ENCODE assay signal across 22 cellular contexts in the genomic region with DNA sequence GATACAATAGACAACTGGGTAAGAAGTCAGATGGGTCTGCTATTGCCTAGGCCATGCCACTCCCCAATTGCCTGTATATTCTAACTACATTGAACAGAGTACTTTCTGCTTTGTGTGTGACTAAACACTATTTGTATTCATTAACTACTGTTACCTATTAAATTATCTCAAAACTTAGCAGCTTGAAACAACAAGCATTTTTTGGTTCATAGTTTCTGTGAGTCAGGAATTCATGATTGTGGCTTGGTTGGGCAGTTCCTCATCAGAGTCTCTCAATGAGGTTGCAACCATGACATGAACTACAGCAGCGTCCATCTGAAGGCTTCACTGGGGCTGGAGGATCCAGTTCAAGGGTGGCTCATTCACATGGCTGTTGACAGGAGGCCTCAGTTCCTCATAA.
DNase-seq lines count a peak whose midpoint lies in the region; ATAC-seq and TF ChIP-seq lines count a peak whose summit lies in the region.
"Had no signal": no experiment of that assay in that cellular context is flagged by ENCODE, and none has a peak within 500 bp of the region (broad histone marks: within the 10 kb centered on the region; RNA-seq: fewer than 3 reads in every experiment).

No MANE protein-coding gene starts in this region.

- no peak overlapping the region for H3K23ac ChIP-seq in trophoblast cell (ENCODE audit: low read length)

- H3K4me1 ChIP-seq in trophoblast cell (ENCODE audit: control insufficient read depth in 1 of 2, insufficient read depth in 2 of 2, low read length in 2 of 2) (no peaks in the 10 kb centered on the region), gastroesophageal sphincter (no peaks in the 10 kb centered on the region)
- H3K4me1 ChIP-seq: A549 had no signal

- no peak overlapping the region for H2BK5ac ChIP-seq in trophoblast cell (ENCODE audit: low read depth, low read length, poor library complexity)

- H3K4me3 ChIP-seq in NB4 (ENCODE audit: low read depth, low read length) (no peak overlapping the region), epithelial cell of proximal tubule (ENCODE audit: low read depth, low read length) (no peak overlapping the region), trophoblast cell (ENCODE audit: low read depth, low read length) (no peak overlapping the region), gastroesophageal sphincter (no peak overlapping the region)
- H3K4me3 ChIP-seq: A549 had no signal

- in situ Hi-C loops in Caki2 (cut with HindIII; ENCODE audit: low pct_unique_long_range_greater_than_20kb, low sequenced_read_pairs) = no loop called here

- H3K4me2 ChIP-seq in trophoblast cell (ENCODE audit: low read length) = no peak overlapping the region
- H3K4me2 ChIP-seq: A549 had no signal

- H3K9me3 ChIP-seq in trophoblast cell (ENCODE audit: insufficient read depth, low read depth, low read length) = no peaks in the 10 kb centered on the region
- peaks cover 0 to 9% (median 0%) of the 10 kb centered on the region in 3 donors for H3K9me3 ChIP-seq in gastroesophageal sphincter
- H3K9me3 ChIP-seq: A549 had no signal

- H3K27me3 ChIP-seq in trophoblast cell (ENCODE audit: insufficient read depth, low read length) (no peaks in the 10 kb centered on the region), gastroesophageal sphincter (peaks cover 13% of the 10 kb centered on the region)

- H2AK5ac ChIP-seq in trophoblast cell (ENCODE audit: low read length) = peak overlapping the region; percentile 39

- no CpG with 5 or more reads among the region's 1 CpG for WGBS in trophoblast cell (ENCODE audit: extremely low coverage, insufficient coverage, insufficient read length)
- 71% methylated on average over 1 of the region's 1 CpG; no CpG with 5 or more reads in 1 of the 2 donors for WGBS in gastroesophageal sphincter (ENCODE audit: low coverage in 1 of 2), 2 donors

- no peak overlapping the region for H3K27ac ChIP-seq in trophoblast cell (ENCODE audit: low read depth, low read length)
- no peak overlapping the region for H3K27ac ChIP-seq in gastroesophageal sphincter
- H3K27ac ChIP-seq: A549, C4-2B, RWPE1 had no signal

- DNase-seq in Caki2 (ENCODE audit: low read depth) = peak; percentile 71
- peak; percentile 7 for DNase-seq in NB4 (ENCODE audit: low read depth)
- peak; percentile 69 for DNase-seq in epithelial cell of proximal tubule (ENCODE audit: low read depth)
- peak in 1 of 2 donors; percentile 27 for DNase-seq in trophoblast cell
- DNase-seq in activated effector memory CD4-positive, alpha-beta T cell treated with anti-CD3 and anti-CD28 coated beads, Interleukin-2, amount 50 U/mL, for 16 hours = no peak
- no peak for DNase-seq in activated naive CD4-positive, alpha-beta T cell (lab: John Stamatoyannopoulos, UW)
- DNase-seq: CD8-positive, alpha-beta T cell; DMS153; DND-41; H7; NCI-H1105 treated with DMSO at 0.1 percent for 48 hours; NCI-H146; NCI-H1930; NCI-H2107; NCI-H524; NCI-H748 treated with DMSO at 0.1 percent for 48 hours; SHP77 had no signal

- H3K79me1 ChIP-seq in trophoblast cell (ENCODE audit: low read length) = no peaks in the 10 kb centered on the region

- no peak overlapping the region for H3K4ac ChIP-seq in trophoblast cell (ENCODE audit: low read depth, low read length)

- H3K18ac ChIP-seq in trophoblast cell (ENCODE audit: low read length) = no peak overlapping the region

- TF ChIP-seq POLR2A in NB4 (IDR thresholded peaks at IDR 0.05; ENCODE audit: extremely low read depth, insufficient read length) (no peak), gastroesophageal sphincter (IDR thresholded peaks at IDR 0.05) (no peak)

- ATAC-seq in gastroesophageal sphincter = no peak
- ATAC-seq: A549; CD8-positive, alpha-beta T cell; HepG2 had no signal

- H3K79me2 ChIP-seq in trophoblast cell (ENCODE audit: control insufficient read depth, insufficient read depth, low read length, poor library complexity) = no peaks in the 10 kb centered on the region

- no peak overlapping the region for H2BK120ac ChIP-seq in trophoblast cell (ENCODE audit: insufficient read depth, low read length, poor library complexity)

- H4K8ac ChIP-seq in trophoblast cell (ENCODE audit: low read depth, low read length) = no peak overlapping the region

- no peak overlapping the region for H3K14ac ChIP-seq in trophoblast cell (ENCODE audit: low read length)

- no peak overlapping the region for H3K9ac ChIP-seq in trophoblast cell (ENCODE audit: low read length)

- H4K91ac ChIP-seq in trophoblast cell (ENCODE audit: low read depth, low read length) = no peak overlapping the region

- H3K36me3 ChIP-seq in trophoblast cell (ENCODE audit: control insufficient read depth in 1 of 2, insufficient read depth in 2 of 2, low read length in 2 of 2) (no peaks in the 10 kb centered on the region), gastroesophageal sphincter (no peaks in the 10 kb centered on the region)

- TF ChIP-seq EP300 in gastroesophageal sphincter (IDR thresholded peaks at IDR 0.05) = no peak

- TF ChIP-seq CTCF in NB4 (IDR thresholded peaks at IDR 0.05; ENCODE audit: low read depth, low read length) = no peak
- no peak for TF ChIP-seq CTCF in epithelial cell of proximal tubule (conservative IDR thresholded peaks at IDR 0.05; ENCODE audit: low read depth, low read length)
- no peak for TF ChIP-seq CTCF in gastroesophageal sphincter (IDR thresholded peaks at IDR 0.05)

- H4K12ac ChIP-seq in trophoblast cell (ENCODE audit: low read depth, low read length) = no peak overlapping the region

- peak overlapping the region; percentile 39 for H2AFZ ChIP-seq in trophoblast cell (ENCODE audit: insufficient read depth, low read length, poor library complexity)

- peak overlapping the region; percentile 66 for H2BK12ac ChIP-seq in trophoblast cell (ENCODE audit: low read length)

Comparison
In these comparisons a context has a peak if more than half of its experiments do, and no peak if none do; other contexts are left out.
1. DNase-seq: peak in Caki2 (single experiment), NB4 (single experiment) and epithelial cell of proximal tubule (single experiment); none in activated effector memory CD4-positive, alpha-beta T cell treated with anti-CD3 and anti-CD28 coated beads, Interleukin-2, amount 50 U/mL, for 16 hours (single experiment) and activated naive CD4-positive, alpha-beta T cell (0 of 4).